Comparison of ENCODE assay signal across 29 cellular contexts in genomic region chr7:156140447-156140846, GRCh38.
"Had no signal": no experiment of that assay in that cellular context is flagged by ENCODE, and none has a peak within 500 bp of the region (broad histone marks: within the 10 kb centered on the region; RNA-seq: fewer than 3 reads in every experiment).

No MANE protein-coding gene starts in this region.

- H3K9ac ChIP-seq: SK-N-SH had no signal

- H3K27me3 ChIP-seq: MG63 had no signal

- H3K27ac ChIP-seq: PC-9, RWPE1, SJSA1 had no signal

- DNase-seq: Kasumi-1, MG63, MV-4-11, NCI-H1092, NCI-H1105, NCI-H1417 treated with DMSO at 0.1 percent for 48 hours, NCI-H1436 treated with DMSO at 0.1 percent for 48 hours, NCI-H1694 treated with DMSO at 0.1 percent for 48 hours, NCI-H187 treated with DMSO at 0.1 percent for 48 hours, NCI-H2029, NCI-H2081, NCI-H2171 treated with DMSO at 0.1 percent for 48 hours, NCI-H2227 treated with DMSO at 0.1 percent for 48 hours, NCI-H345, NCI-H446, NCI-H510A treated with DMSO at 0.1 percent for 48 hours, NCI-H524 treated with DMSO at 0.1 percent for 48 hours, NCI-H69, NCI-H748 treated with DMSO at 0.1 percent for 48 hours, NCI-H82, PC-9, SHP77, SIG-M5, SK-N-SH, SW 1271 had no signal

- H3K4me1 ChIP-seq: SJSA1 had no signal

- H3K36me3 ChIP-seq: MG63, SJSA1 had no signal

- H3K4me3 ChIP-seq: MG63, PC-9, SJSA1 had no signal

- H2AFZ ChIP-seq: PC-9 had no signal

- ATAC-seq: Panc1, Right ventricle myocardium inferior had no signal

- H3K4me2 ChIP-seq: PC-9, SK-N-SH had no signal

- H3K9me3 ChIP-seq: MG63, SJSA1, SK-N-SH had no signal
